In genomic region chr9:18666987-18667772, GRCh38 we compare ENCODE assay signal across 17 cellular contexts.
DNase-seq lines count a peak whose midpoint lies in the region; ATAC-seq and TF ChIP-seq lines count a peak whose summit lies in the region.
"Had no signal": no experiment of that assay in that cellular context is flagged by ENCODE, and none has a peak within 500 bp of the region (broad histone marks: within the 10 kb centered on the region; RNA-seq: fewer than 3 reads in every experiment).

No MANE protein-coding gene starts in this region.

- 5% methylated on average over 6 of the region's 6 CpGs for WGBS in mammary epithelial cell (ENCODE audit: low coverage, missing lambda C conversion rate)
- WGBS in gastroesophageal sphincter (ENCODE audit: low coverage in 1 of 2), 2 donors, result 67 to 74% methylated on average over 6 of the region's 6 CpGs

- no TSS peak for BruUV-seq in mammary epithelial cell (replicated peaks; lab: Mats Ljungman, UMichigan)

- peak overlapping the region; percentile 60 for H3K27ac ChIP-seq in mammary epithelial cell (ENCODE audit: insufficient read depth, low read depth, low read length)
- H3K27ac ChIP-seq in gastroesophageal sphincter, result no peak overlapping the region
- H3K27ac ChIP-seq: left ventricle myocardium inferior, SJCRH30 had no signal

- H4K20me1 ChIP-seq in mammary epithelial cell (ENCODE audit: insufficient read depth, low read length), result no peaks in the 10 kb centered on the region

- H3K36me3 ChIP-seq in mammary epithelial cell (ENCODE audit: insufficient read depth, low read length) (no peaks in the 10 kb centered on the region), gastroesophageal sphincter (peaks cover 0 to 4% of the 10 kb centered on the region in 2 donors)
- H3K36me3 ChIP-seq: left ventricle myocardium inferior, SJCRH30 had no signal

- H3K9me3 ChIP-seq in mammary epithelial cell (replicated peaks; ENCODE audit: insufficient read depth, low read length), result no peaks in the 10 kb centered on the region
- no peaks in the 10 kb centered on the region for H3K9me3 ChIP-seq in gastroesophageal sphincter
- H3K9me3 ChIP-seq: left ventricle myocardium inferior, SJCRH30 had no signal

- peak overlapping the region; percentile 29 for H2AFZ ChIP-seq in mammary epithelial cell (ENCODE audit: low read depth, low read length)

- no peaks in the 10 kb centered on the region for H3K27me3 ChIP-seq in mammary epithelial cell (ENCODE audit: insufficient read depth, low read length)
- no peaks in the 10 kb centered on the region for H3K27me3 ChIP-seq in gastroesophageal sphincter
- H3K27me3 ChIP-seq: SJCRH30 had no signal

- no peak overlapping the region for H3K4me3 ChIP-seq in mammary epithelial cell (replicated peaks in 1 of 3; ENCODE audit: insufficient read depth in 1 of 3, low read depth in 2 of 3, low read length in 3 of 3)
- H3K4me3 ChIP-seq in gastroesophageal sphincter, result no peak overlapping the region
- H3K4me3 ChIP-seq: left ventricle myocardium inferior, SJCRH30 had no signal

- dilution Hi-C loops in mammary epithelial cell (cut with HindIII; ENCODE audit: low sequenced_read_pairs), result no loop called here

- DNase-seq in AG09319 (ENCODE audit: extremely low read depth, low read depth) (peak; percentile 52), LHCN-M2 (ENCODE audit: low read depth) (peak; percentile 11), mammary epithelial cell (peak; percentile 56), NCI-H187 (lab: John Stamatoyannopoulos, UW) (no peak), HK-2 (ENCODE audit: unreplicated experiment) (no peak), iPS-NIHi7 (ENCODE audit: extremely low spot score) (no peak)
- DNase-seq: activated CD4-positive, alpha-beta T cell treated with anti-CD3 and anti-CD28 coated beads, Interleukin-2, amount 50 U/mL, for 1 hour; anterior cingulate cortex; DMS153; KBM-7; left ventricle myocardium inferior; NCI-H1105; NCI-H524 treated with DMSO at 0.1 percent for 48 hours; retina; SJCRH30 had no signal

- ATAC-seq in gastroesophageal sphincter, result peak; percentile 36
- ATAC-seq in GM21367 (IDR thresholded peaks at IDR 0.05; ENCODE audit: unreplicated experiment), result no peak

- CTCF ChIA-PET in mammary epithelial cell (lab: Charles Lee; ENCODE audit: low non-redundant PET), result interaction anchor here (0.5 to 0.6 kb wide), 2 partner anchors 43 to 225 kb away, joined by 3 read pairs; no protein-coding TSS in a partner anchor

- TF ChIP-seq EP300 in gastroesophageal sphincter (IDR thresholded peaks at IDR 0.05), result no peak

- no peaks in the 10 kb centered on the region for H3K79me2 ChIP-seq in mammary epithelial cell (ENCODE audit: insufficient read depth, low read length)

- intact Hi-C loops in mammary epithelial cell (cut with micrococcal nuclease), result no loop called here

- TF ChIP-seq POLR2A in gastroesophageal sphincter (IDR thresholded peaks at IDR 0.05), result no peak

- H3K4me2 ChIP-seq in mammary epithelial cell (ENCODE audit: insufficient read depth, low read depth, low read length), result peak overlapping the region; percentile 57

- peaks cover 17% of the 10 kb centered on the region for H3K4me1 ChIP-seq in mammary epithelial cell (ENCODE audit: insufficient read depth, low read length)
- H3K4me1 ChIP-seq in gastroesophageal sphincter, result peaks cover 0 to 16% (median 4%) of the 10 kb centered on the region in 3 donors
- H3K4me1 ChIP-seq: left ventricle myocardium inferior had no signal

- no peak for TF ChIP-seq CTCF in AG09319 (IDR thresholded peaks at IDR 0.05; ENCODE audit: low read depth, low read length)
- TF ChIP-seq CTCF in mammary epithelial cell (conservative IDR thresholded peaks at IDR 0.05 in 1 of 2, IDR thresholded peaks at IDR 0.05 in 1 of 2; ENCODE audit: extremely low read depth in 1 of 2, insufficient read depth in 1 of 2, low read depth in 1 of 2, low read length in 2 of 2), result no peak
- TF ChIP-seq CTCF in gastroesophageal sphincter (IDR thresholded peaks at IDR 0.05), result no peak

- no peak overlapping the region for H3K9ac ChIP-seq in mammary epithelial cell (ENCODE audit: insufficient read depth, low read length)

- in situ Hi-C loops in mammary epithelial cell (cut with MboI; ENCODE audit: low sequenced_read_pairs in 2 of 2), result loop anchor here in 1 of 2 donors (25.0 kb wide), 1 partner anchor 430 kb away; no protein-coding TSS in a partner anchor

Comparison
In these comparisons a context has a peak if more than half of its experiments do, and no peak if none do; other contexts are left out.
1. DNase-seq: peak in AG09319 (single experiment), LHCN-M2 (single experiment) and mammary epithelial cell (single experiment); none in NCI-H187 (0 of 2), HK-2 (single experiment) and iPS-NIHi7 (single experiment).